In the genomic region with DNA sequence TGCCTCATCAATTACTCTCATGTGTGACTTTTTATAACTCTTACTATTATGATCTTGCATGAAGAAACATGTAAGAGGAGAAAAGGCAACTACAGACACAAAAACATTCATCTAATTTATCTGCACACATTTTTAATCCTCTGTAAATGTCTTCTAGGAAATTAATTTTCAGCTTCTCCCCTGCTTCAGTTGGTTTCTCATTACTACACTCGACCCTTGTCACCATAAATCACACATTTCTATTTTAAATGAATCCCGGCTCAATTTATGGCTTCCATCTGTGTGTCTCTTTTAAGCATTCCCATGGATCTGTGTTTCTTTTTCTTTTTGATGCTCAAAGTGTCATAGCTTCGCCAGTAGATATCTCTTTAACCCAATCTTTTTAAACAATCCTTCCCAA, we compare ENCODE assay signal across 1 cellular context.
TF ChIP-seq lines count a peak whose summit lies in the region.

No MANE protein-coding gene starts in this region.

TF ChIP-seq in HCT116, 20 proteins besides CTCF, POLR2A, EP300 and RAD21 (continued from another document):
- TF ChIP-seq, protein P1, sequence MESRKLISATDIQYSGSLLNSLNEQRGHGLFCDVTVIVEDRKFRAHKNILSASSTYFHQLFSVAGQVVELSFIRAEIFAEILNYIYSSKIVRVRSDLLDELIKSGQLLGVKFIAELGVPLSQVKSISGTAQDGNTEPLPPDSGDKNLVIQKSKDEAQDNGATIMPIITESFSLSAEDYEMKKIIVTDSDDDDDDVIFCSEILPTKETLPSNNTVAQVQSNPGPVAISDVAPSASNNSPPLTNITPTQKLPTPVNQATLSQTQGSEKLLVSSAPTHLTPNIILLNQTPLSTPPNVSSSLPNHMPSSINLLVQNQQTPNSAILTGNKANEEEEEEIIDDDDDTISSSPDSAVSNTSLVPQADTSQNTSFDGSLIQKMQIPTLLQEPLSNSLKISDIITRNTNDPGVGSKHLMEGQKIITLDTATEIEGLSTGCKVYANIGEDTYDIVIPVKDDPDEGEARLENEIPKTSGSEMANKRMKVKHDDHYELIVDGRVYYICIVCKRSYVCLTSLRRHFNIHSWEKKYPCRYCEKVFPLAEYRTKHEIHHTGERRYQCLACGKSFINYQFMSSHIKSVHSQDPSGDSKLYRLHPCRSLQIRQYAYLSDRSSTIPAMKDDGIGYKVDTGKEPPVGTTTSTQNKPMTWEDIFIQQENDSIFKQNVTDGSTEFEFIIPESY (IDR thresholded peaks at IDR 0.05; ENCODE audit: extremely low read depth, insufficient replicate concordance, low read length), result no peak
- TF ChIP-seq EZH2 (IDR thresholded peaks at IDR 0.05), result no peak
- TF ChIP-seq SIN3A (IDR thresholded peaks at IDR 0.05; ENCODE audit: low read depth), result no peak
- TF ChIP-seq, protein P2, sequence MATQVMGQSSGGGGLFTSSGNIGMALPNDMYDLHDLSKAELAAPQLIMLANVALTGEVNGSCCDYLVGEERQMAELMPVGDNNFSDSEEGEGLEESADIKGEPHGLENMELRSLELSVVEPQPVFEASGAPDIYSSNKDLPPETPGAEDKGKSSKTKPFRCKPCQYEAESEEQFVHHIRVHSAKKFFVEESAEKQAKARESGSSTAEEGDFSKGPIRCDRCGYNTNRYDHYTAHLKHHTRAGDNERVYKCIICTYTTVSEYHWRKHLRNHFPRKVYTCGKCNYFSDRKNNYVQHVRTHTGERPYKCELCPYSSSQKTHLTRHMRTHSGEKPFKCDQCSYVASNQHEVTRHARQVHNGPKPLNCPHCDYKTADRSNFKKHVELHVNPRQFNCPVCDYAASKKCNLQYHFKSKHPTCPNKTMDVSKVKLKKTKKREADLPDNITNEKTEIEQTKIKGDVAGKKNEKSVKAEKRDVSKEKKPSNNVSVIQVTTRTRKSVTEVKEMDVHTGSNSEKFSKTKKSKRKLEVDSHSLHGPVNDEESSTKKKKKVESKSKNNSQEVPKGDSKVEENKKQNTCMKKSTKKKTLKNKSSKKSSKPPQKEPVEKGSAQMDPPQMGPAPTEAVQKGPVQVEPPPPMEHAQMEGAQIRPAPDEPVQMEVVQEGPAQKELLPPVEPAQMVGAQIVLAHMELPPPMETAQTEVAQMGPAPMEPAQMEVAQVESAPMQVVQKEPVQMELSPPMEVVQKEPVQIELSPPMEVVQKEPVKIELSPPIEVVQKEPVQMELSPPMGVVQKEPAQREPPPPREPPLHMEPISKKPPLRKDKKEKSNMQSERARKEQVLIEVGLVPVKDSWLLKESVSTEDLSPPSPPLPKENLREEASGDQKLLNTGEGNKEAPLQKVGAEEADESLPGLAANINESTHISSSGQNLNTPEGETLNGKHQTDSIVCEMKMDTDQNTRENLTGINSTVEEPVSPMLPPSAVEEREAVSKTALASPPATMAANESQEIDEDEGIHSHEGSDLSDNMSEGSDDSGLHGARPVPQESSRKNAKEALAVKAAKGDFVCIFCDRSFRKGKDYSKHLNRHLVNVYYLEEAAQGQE (IDR thresholded peaks at IDR 0.05; ENCODE audit: low read depth), result no peak
- TF ChIP-seq ZFX (IDR thresholded peaks at IDR 0.05), result no peak
- TF ChIP-seq ZNF274 (IDR thresholded peaks at IDR 0.05; ENCODE audit: low read depth, low read length), result no peak
- TF ChIP-seq CEBPB (IDR thresholded peaks at IDR 0.05; ENCODE audit: low read depth), result no peak
- no peak for TF ChIP-seq FOSL1 (IDR thresholded peaks at IDR 0.05; ENCODE audit: low read depth)
- TF ChIP-seq ELF1 (IDR thresholded peaks at IDR 0.05; ENCODE audit: borderline replicate concordance, low read depth), result no peak
- no peak for TF ChIP-seq POLR2AphosphoS5 (IDR thresholded peaks at IDR 0.05; ENCODE audit: low read depth, low read length)
- no peak for TF ChIP-seq EGR1 (IDR thresholded peaks at IDR 0.05; ENCODE audit: low read depth)
- no peak for TF ChIP-seq YY1 (IDR thresholded peaks at IDR 0.05; ENCODE audit: extremely low read depth, insufficient replicate concordance, low read depth, low read length)
- TF ChIP-seq EZH2phosphoT487 (IDR thresholded peaks at IDR 0.05; ENCODE audit: borderline replicate concordance), result no peak
- TF ChIP-seq, protein P3, sequence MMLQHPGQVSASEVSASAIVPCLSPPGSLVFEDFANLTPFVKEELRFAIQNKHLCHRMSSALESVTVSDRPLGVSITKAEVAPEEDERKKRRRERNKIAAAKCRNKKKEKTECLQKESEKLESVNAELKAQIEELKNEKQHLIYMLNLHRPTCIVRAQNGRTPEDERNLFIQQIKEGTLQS (IDR thresholded peaks at IDR 0.05), result no peak
- TF ChIP-seq, protein P4, sequence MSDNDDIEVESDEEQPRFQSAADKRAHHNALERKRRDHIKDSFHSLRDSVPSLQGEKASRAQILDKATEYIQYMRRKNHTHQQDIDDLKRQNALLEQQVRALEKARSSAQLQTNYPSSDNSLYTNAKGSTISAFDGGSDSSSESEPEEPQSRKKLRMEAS (IDR thresholded peaks at IDR 0.05), result no peak
